9 cellular contexts compared by ENCODE assay signal in genomic region chr19:47158367-47158791, GRCh38. TPM values are rescaled to one million over a fixed set of nuclear protein-coding genes. Genes with fewer than 3 reads are reported as not detected.
A peak's percentile ranks its signal among the peaks of the same experiment; 100 is the strongest.
DNase-seq lines count a peak whose midpoint lies in the region; ATAC-seq and TF ChIP-seq lines count a peak whose summit lies in the region.
"Had no signal": no experiment of that assay in that cellular context is flagged by ENCODE, and none has a peak within 500 bp of the region (broad histone marks: within the 10 kb centered on the region; RNA-seq: fewer than 3 reads in every experiment).

No MANE protein-coding gene starts in this region.

- H3K36me3 ChIP-seq in Caco-2 (ENCODE audit: control insufficient read depth, insufficient read depth, low read length), result no peaks in the 10 kb centered on the region; the same call in 1 of the 2 replicates
- peaks cover 0 to 40% of the 10 kb centered on the region in 2 donors for H3K36me3 ChIP-seq in gastroesophageal sphincter
- H3K36me3 ChIP-seq in prostate gland, result no peaks in the 10 kb centered on the region
- peaks cover 69% of the 10 kb centered on the region for H3K36me3 ChIP-seq in HAP-1 (replicated peaks)

- H3K4me3 ChIP-seq in Caco-2 (ENCODE audit: low read depth, low read length) (no peak overlapping the region), gastroesophageal sphincter (no peak overlapping the region), prostate gland (no peak overlapping the region), HAP-1 (no peak overlapping the region)

- H3K9me3 Mint-ChIP-seq in Caco-2 (ENCODE audit: unreplicated experiment) (no peaks in the 10 kb centered on the region), activated B cell treated with CpG ODN at 0.5 μM for 24 hours (no peaks in the 10 kb centered on the region)

- H3K27me3 Mint-ChIP-seq in Caco-2 (ENCODE audit: insufficient read depth, unreplicated experiment) (no peaks in the 10 kb centered on the region), activated B cell treated with CpG ODN at 0.5 μM for 24 hours (no peaks in the 10 kb centered on the region)

- TF ChIP-seq POLR2A in gastroesophageal sphincter (IDR thresholded peaks at IDR 0.05) (no peak), prostate gland (IDR thresholded peaks at IDR 0.05) (no peak)

- H3K27ac Mint-ChIP-seq in Caco-2 (ENCODE audit: unreplicated experiment) (peak overlapping the region; percentile 91), activated B cell treated with CpG ODN at 0.5 μM for 24 hours (peak overlapping the region; percentile 73)

- H3K4me3 Mint-ChIP-seq in Caco-2 (ENCODE audit: unreplicated experiment), result no peak overlapping the region
- H3K4me3 Mint-ChIP-seq in activated B cell treated with CpG ODN at 0.5 μM for 24 hours, result peak overlapping the region; percentile 41

- TF ChIP-seq CTCF in Caco-2 (IDR thresholded peaks at IDR 0.05; ENCODE audit: insufficient read depth in 1 of 2, low read depth in 1 of 2, low read length in 1 of 2, severe bottlenecking in 1 of 2, unreplicated experiment in 1 of 2) (no peak), activated B cell treated with CpG ODN at 0.5 μM for 24 hours (IDR thresholded peaks at IDR 0.05) (no peak), gastroesophageal sphincter (IDR thresholded peaks at IDR 0.05) (no peak), prostate gland (IDR thresholded peaks at IDR 0.05) (no peak)

- no peak for ATAC-seq in activated B cell treated with CpG ODN at 0.5 μM for 24 hours (ENCODE audit: low read depth)
- peak; percentile 32 for ATAC-seq in gastroesophageal sphincter

- H3K27ac ChIP-seq in gastroesophageal sphincter (peak overlapping the region; percentile 76 to 84 (median 82)), prostate gland (peak overlapping the region; percentile 64 to 74)

- TF ChIP-seq EP300 in gastroesophageal sphincter (IDR thresholded peaks at IDR 0.05), result no peak

- BruUV-seq in Caco-2 (replicated peaks; lab: Mats Ljungman, UMichigan), result no TSS peak

- 19 to 20% methylated on average over 4 to 5 of the region's 8 CpGs for WGBS in gastroesophageal sphincter (ENCODE audit: low coverage in 1 of 2), 2 donors
- 39% methylated on average over 8 of the region's 8 CpGs for WGBS in prostate gland

- H3K9me3 ChIP-seq in Caco-2, result no peaks in the 10 kb centered on the region
- no peaks in the 10 kb centered on the region for H3K9me3 ChIP-seq in gastroesophageal sphincter
- H3K9me3 ChIP-seq in prostate gland, result no peaks in the 10 kb centered on the region
- no peaks in the 10 kb centered on the region for H3K9me3 ChIP-seq in HAP-1

- H3K4me1 ChIP-seq in Caco-2, result peaks cover 14% of the 10 kb centered on the region
- H3K4me1 ChIP-seq in gastroesophageal sphincter, result peaks cover 10 to 86% (median 29%) of the 10 kb centered on the region in 3 donors
- H3K4me1 ChIP-seq in prostate gland (replicated peaks), result peaks cover 13% of the 10 kb centered on the region
- H3K4me1 ChIP-seq in HAP-1, result peaks cover 46% of the 10 kb centered on the region

- DNase-seq in Caco-2 (no peak), activated B cell treated with CpG ODN at 0.5 μM for 24 hours (no peak), prostate gland (ENCODE audit: low spot score) (no peak), MV-4-11 (lab: John Stamatoyannopoulos, UW) (no peak), DMS153 (lab: John Stamatoyannopoulos, UW) (no peak), HAP-1 (ENCODE audit: low spot score in 2 of 2) (no peak), glomerular visceral epithelial cell (ENCODE audit: extremely low spot score) (no peak)
- DNase-seq: cerebellar nuclear complex had no signal

- H3K4me1 Mint-ChIP-seq in Caco-2 (ENCODE audit: low read depth, unreplicated experiment), result peaks cover 24% of the 10 kb centered on the region
- H3K4me1 Mint-ChIP-seq in activated B cell treated with CpG ODN at 0.5 μM for 24 hours, result peaks cover 32% of the 10 kb centered on the region

- H3K36me3 Mint-ChIP-seq in Caco-2 (ENCODE audit: insufficient read depth, unreplicated experiment) (peaks cover 89% of the 10 kb centered on the region), activated B cell treated with CpG ODN at 0.5 μM for 24 hours (ENCODE audit: low read depth) (peaks cover 53% of the 10 kb centered on the region)

- in situ Hi-C loops in HAP-1 (cut with MboI; ENCODE audit: low sequenced_read_pairs), result no loop called here

- no peaks in the 10 kb centered on the region for H3K27me3 ChIP-seq in Caco-2 (replicated peaks; ENCODE audit: control insufficient read depth, insufficient read depth, low read length)
- H3K27me3 ChIP-seq in gastroesophageal sphincter, result no peaks in the 10 kb centered on the region
- no peaks in the 10 kb centered on the region for H3K27me3 ChIP-seq in prostate gland (replicated peaks; ENCODE audit: insufficient read depth)
- H3K27me3 ChIP-seq in HAP-1 (ENCODE audit: low read depth), result no peaks in the 10 kb centered on the region

- intact Hi-C loops in Caco-2 (cut with micrococcal nuclease; ENCODE audit: unreplicated experiment), result loop anchor here (5.0 kb wide), 1 partner anchor 34 kb away; no protein-coding TSS in a partner anchor
- intact Hi-C loops in activated B cell treated with CpG ODN at 0.5 μM for 24 hours (cut with micrococcal nuclease), result loop anchor here (5.0 kb wide), 1 partner anchor 34 kb away; no protein-coding TSS in a partner anchor
- intact Hi-C loops in prostate gland (cut with DNase I), result no loop called here

- POLR2A ChIA-PET in Caco-2 (lab: Charles Lee), result no interaction called here
- POLR2A ChIA-PET in activated B cell treated with CpG ODN at 0.5 μM for 24 hours (lab: Charles Lee), result interaction anchor here (1.0 to 2.5 kb wide), 5 partner anchors 28 to 115 kb away, joined by 3 to 13 read pairs (median 6); partner anchors contain the start of genes CCDC9 and ZC3H4

- CTCF ChIA-PET in Caco-2 (lab: Charles Lee) (interaction anchor here (0.8 to 1.2 kb wide), 2 partner anchors 52 to 86 kb away, joined by 3 read pairs; no protein-coding TSS in a partner anchor), activated B cell treated with CpG ODN at 0.5 μM for 24 hours (lab: Charles Lee) (interaction anchor here (0.9 to 3.6 kb wide), 4 partner anchors 28 to 145 kb away, joined by 3 to 17 read pairs (median 3); no protein-coding TSS in a partner anchor)

RNA-seq across cellular contexts. Expression of gene SAE1, which starts 27.7 kb away (rescaled TPM):
- 238 and 251 TPM in 2 replicates for total RNA-seq in Caco-2 (2022)
- 64.5 and 67.4 TPM in 2 replicates for total RNA-seq in activated B cell treated with CpG ODN at 0.5 μM for 24 hours
- 100 to 1,000 TPM; 134 to 157 (median 153) TPM for total RNA-seq in gastroesophageal sphincter
- 10 to 100 TPM; 48.4 to 73.0 TPM for total RNA-seq in prostate gland

RNA-seq across cellular contexts. Expression of gene ZC3H4, which starts 44.8 kb away (rescaled TPM):
- total RNA-seq in Caco-2 (2022) (70.3 and 77.7 TPM in 2 replicates), activated B cell treated with CpG ODN at 0.5 μM for 24 hours (83.8 and 89.1 TPM in 2 replicates), gastroesophageal sphincter (10 to 100 TPM; 22.5 to 28.7 (median 24.9) TPM), prostate gland (10 to 100 TPM; 35.3 to 49.1 TPM)
